8 cellular contexts compared by ENCODE assay signal in the genomic region with DNA sequence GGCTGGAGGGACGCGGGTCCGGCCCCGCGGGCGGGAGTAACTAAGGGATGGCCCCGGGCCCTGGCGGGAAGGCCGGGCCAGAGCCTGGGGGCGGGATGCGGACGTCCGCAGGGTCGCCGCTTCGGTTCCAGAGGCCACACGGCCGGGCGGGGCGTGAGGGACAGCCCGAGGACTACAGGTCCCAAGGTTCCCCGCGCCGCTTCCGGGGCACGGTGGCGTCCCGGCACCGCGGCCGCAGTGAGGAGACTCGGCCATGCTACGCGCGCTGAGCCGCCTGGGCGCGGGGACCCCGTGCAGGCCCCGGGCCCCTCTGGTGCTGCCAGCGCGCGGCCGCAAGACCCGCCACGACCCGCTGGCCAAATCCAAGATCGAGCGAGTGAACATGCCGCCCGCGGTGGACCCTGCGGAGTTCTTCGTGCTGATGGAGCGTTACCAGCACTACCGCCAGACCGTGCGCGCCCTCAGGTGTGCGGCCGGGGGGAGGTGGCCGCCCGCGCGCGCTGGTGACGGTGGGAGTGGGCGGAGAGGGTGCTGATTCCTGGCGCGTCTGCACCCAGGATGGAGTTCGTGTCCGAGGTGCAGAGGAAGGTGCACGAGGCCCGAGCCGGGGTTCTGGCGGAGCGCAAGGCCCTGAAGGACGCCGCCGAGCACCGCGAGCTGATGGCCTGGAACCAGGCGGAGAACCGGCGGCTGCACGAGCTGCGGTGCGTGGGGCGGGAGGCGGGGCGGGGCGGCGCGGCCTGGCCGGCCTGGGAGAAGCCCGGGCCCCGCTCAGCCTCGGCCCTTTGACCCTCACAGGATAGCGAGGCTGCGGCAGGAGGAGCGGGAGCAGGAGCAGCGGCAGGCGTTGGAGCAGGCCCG. TPM values are rescaled to one million over a fixed set of nuclear protein-coding genes. Genes with fewer than 3 reads are reported as not detected.
DNase-seq lines count a peak whose midpoint lies in the region; ATAC-seq and TF ChIP-seq lines count a peak whose summit lies in the region.

A gene (plus strand): TSS at position 237 of the 861 bp plus-strand sequence. CDS start 17 bp downstream, at position 254.

- intact Hi-C loops in right lobe of liver (cut with DNase I), result loop anchor here in 1 of 2 donors (10.0 kb wide), 1 partner anchor 69 kb away; no protein-coding TSS in a partner anchor

- 0% methylated on average over 10 of the region's 104 CpGs for WGBS in right lobe of liver (ENCODE audit: insufficient coverage, low coverage, low lambda C conversion rate, missing lambda C conversion rate)

- DNase-seq in AG20443 (ENCODE audit: low spot score) (peak; percentile 97), NCI-H510A (lab: John Stamatoyannopoulos, UW) (peak; percentile 95), dermis microvascular lymphatic vessel endothelial cell (ENCODE audit: low read depth in 2 of 2) (peak; percentile 64 to 88), right lobe of liver (peak; percentile 95 to 96 (median 95))
- DNase-seq in activated CD4-positive, alpha-beta T cell treated with anti-CD3 and anti-CD28 coated beads, Interleukin-2, amount 50 U/mL, for 24 hours (ENCODE audit: low read depth in 1 of 2, low spot score in 1 of 2), result peak; percentile 70
- peak; percentile 81 for DNase-seq in stimulated activated CD4-positive, alpha-beta T cell treated with anti-CD3 and anti-CD28 coated beads, Interleukin-4, amount 100 ng/mL, for 24 hours

- H3K27me3 ChIP-seq in right lobe of liver, result no peaks in the 10 kb centered on the region

- peaks cover 0 to 27% (median 5%) of the 10 kb centered on the region in 4 donors for H3K4me1 ChIP-seq in right lobe of liver

- peaks cover 0 to 26% (median 12%) of the 10 kb centered on the region in 4 donors for H3K36me3 ChIP-seq in right lobe of liver

- H3K9me3 ChIP-seq in right lobe of liver, result no peaks in the 10 kb centered on the region

- no peak for TF ChIP-seq CTCF in right lobe of liver (IDR thresholded peaks at IDR 0.05)

- H3K27ac ChIP-seq in right lobe of liver, result peak within 1 kb of the TSS; percentile 63 to 86 (median 77)

- peak; percentile 83 for TF ChIP-seq POLR2A in right lobe of liver (IDR thresholded peaks at IDR 0.05)

- ATAC-seq in GM18907 (IDR thresholded peaks at IDR 0.05; ENCODE audit: unreplicated experiment), result peak; percentile 82
- peak; percentile 90 for ATAC-seq in HG03159 (IDR thresholded peaks at IDR 0.05; ENCODE audit: unreplicated experiment)
- peak; percentile 81 to 93 (median 87) for ATAC-seq in right lobe of liver

- H3K4me3 ChIP-seq in right lobe of liver, result peak within 1 kb of the TSS; percentile 81 to 98 (median 86)

RNA-seq across cellular contexts. Expression of the gene that starts here (rescaled TPM):
- total RNA-seq in dermis microvascular lymphatic vessel endothelial cell, result 29.6 and 32.7 TPM in 2 replicates
- 10 to 100 TPM; 27.8 to 59.1 (median 38.0) TPM for total RNA-seq in right lobe of liver

Comparison
In these comparisons a context has a peak if more than half of its experiments do, and no peak if none do; other contexts are left out.
1. Peak in every context shown above with its lines: DNase-seq, ATAC-seq, H3K4me3 ChIP-seq and H3K27ac ChIP-seq.